15 cellular contexts compared by ENCODE assay signal in genomic region chr5:149024477-149024876, GRCh38. TPM values are rescaled to one million over a fixed set of nuclear protein-coding genes. Genes with fewer than 3 reads are reported as not detected.
DNase-seq lines count a peak whose midpoint lies in the region; ATAC-seq and TF ChIP-seq lines count a peak whose summit lies in the region.
"Had no signal": no experiment of that assay in that cellular context is flagged by ENCODE, and none has a peak within 500 bp of the region (broad histone marks: within the 10 kb centered on the region; RNA-seq: fewer than 3 reads in every experiment).

No MANE protein-coding gene starts in this region.

- POLR2A ChIA-PET in PC-3 (lab: Charles Lee; ENCODE audit: unreplicated experiment): no interaction called here

- H3K9me2 ChIP-seq in PC-3 (replicated peaks; ENCODE audit: low read length): no peaks in the 10 kb centered on the region

- H3K4me3 ChIP-seq in PC-3 (ENCODE audit: low read length) (no peak overlapping the region), fibroblast of mammary gland (ENCODE audit: control insufficient read depth, low read depth, low read length) (no peak overlapping the region)
- H3K4me3 ChIP-seq: esophagus muscularis mucosa, right lobe of liver had no signal

- H3K36me3 ChIP-seq in PC-3 (ENCODE audit: low read depth, low read length): peaks cover 27% of the 10 kb centered on the region
- H3K36me3 ChIP-seq: right lobe of liver had no signal

- DNase-seq in A172 (ENCODE audit: low spot score) (peak; percentile 33), EH (ENCODE audit: low read depth) (peak; percentile 58), PC-3 (peak; percentile 95), fibroblast of mammary gland (ENCODE audit: low read depth) (peak; percentile 79), NCI-H187 (lab: John Stamatoyannopoulos, UW) (no peak), dedifferentiated amniotic fluid mesenchymal stem cell (ENCODE audit: extremely low spot score) (no peak)
- DNase-seq: activated CD4-positive, alpha-beta T cell treated with anti-CD3 and anti-CD28 coated beads, Interleukin-2, amount 50 U/mL, for 1 hour; activated naive CD4-positive, alpha-beta T cell treated with anti-CD3 and anti-CD28 coated beads, Interleukin-2, amount 50 U/mL, for 16 hours; H9; NCI-H2081; right lobe of liver; SIG-M5 had no signal

- H3K27ac ChIP-seq in PC-3 (ENCODE audit: low read length): no peak overlapping the region
- H3K27ac ChIP-seq: esophagus muscularis mucosa, right lobe of liver had no signal

- H3K79me2 ChIP-seq in PC-3 (ENCODE audit: low read length): no peaks in the 10 kb centered on the region

- no peak overlapping the region for H2AFZ ChIP-seq in PC-3 (ENCODE audit: low read length)

- peaks cover 17% of the 10 kb centered on the region for H3K4me1 ChIP-seq in PC-3 (ENCODE audit: insufficient read depth, low read length)

- no peaks in the 10 kb centered on the region for H4K20me1 ChIP-seq in PC-3 (ENCODE audit: low read length)

- intact Hi-C loops in PC-3 (cut with micrococcal nuclease): no loop called here

- no peaks in the 10 kb centered on the region for H3F3A ChIP-seq in PC-3 (ENCODE audit: low read length, unreplicated experiment)

- H3K27me3 ChIP-seq in PC-3 (ENCODE audit: low read length): no peaks in the 10 kb centered on the region
- H3K27me3 ChIP-seq: esophagus muscularis mucosa, right lobe of liver had no signal

- ATAC-seq in PC-3 (peak; percentile 72), HG02938 (IDR thresholded peaks at IDR 0.05; ENCODE audit: unreplicated experiment) (no peak), HG02588 (IDR thresholded peaks at IDR 0.05; ENCODE audit: unreplicated experiment) (no peak)

- TF ChIP-seq CTCF in PC-3 (conservative IDR thresholded peaks at IDR 0.05; ENCODE audit: low read depth, low read length): no peak
- no peak for TF ChIP-seq CTCF in fibroblast of mammary gland (conservative IDR thresholded peaks at IDR 0.05; ENCODE audit: control insufficient read depth, insufficient read depth, low read depth, low read length)

- no TSS peak for BruUV-seq in PC-3 (replicated peaks; lab: Mats Ljungman, UMichigan)

- H3K9ac ChIP-seq in PC-3 (ENCODE audit: low read length): no peak overlapping the region

- H3K4me2 ChIP-seq in PC-3 (ENCODE audit: low read length): no peak overlapping the region

- no peaks in the 10 kb centered on the region for H3K9me3 ChIP-seq in PC-3 (ENCODE audit: low read length)
- H3K9me3 ChIP-seq: esophagus muscularis mucosa, right lobe of liver had no signal

- CTCF ChIA-PET in PC-3 (lab: Charles Lee): interaction anchor here (0.9 to 1.7 kb wide), 4 partner anchors 11 to 293 kb away, joined by 4 to 6 read pairs (median 4); no protein-coding TSS in a partner anchor

RNA-seq across cellular contexts. Expression of gene SH3TC2, which starts 38.4 kb away (rescaled TPM):
- total RNA-seq in A172 (2014; rRNA removed; shearing (Covaris generic)): 7.8 and 10.1 TPM in 2 replicates
- 32.0 and 40.0 TPM in 2 replicates for total RNA-seq in PC-3 (2014; rRNA removed)
- total RNA-seq: H9 had no signal

Comparison
In these comparisons a context has a peak if more than half of its experiments do, and no peak if none do; other contexts are left out.
1. DNase-seq: peak in A172 (single experiment), EH (single experiment), PC-3 (single experiment) and fibroblast of mammary gland (single experiment); none in NCI-H187 (0 of 2) and dedifferentiated amniotic fluid mesenchymal stem cell (single experiment).